In the genomic region with DNA sequence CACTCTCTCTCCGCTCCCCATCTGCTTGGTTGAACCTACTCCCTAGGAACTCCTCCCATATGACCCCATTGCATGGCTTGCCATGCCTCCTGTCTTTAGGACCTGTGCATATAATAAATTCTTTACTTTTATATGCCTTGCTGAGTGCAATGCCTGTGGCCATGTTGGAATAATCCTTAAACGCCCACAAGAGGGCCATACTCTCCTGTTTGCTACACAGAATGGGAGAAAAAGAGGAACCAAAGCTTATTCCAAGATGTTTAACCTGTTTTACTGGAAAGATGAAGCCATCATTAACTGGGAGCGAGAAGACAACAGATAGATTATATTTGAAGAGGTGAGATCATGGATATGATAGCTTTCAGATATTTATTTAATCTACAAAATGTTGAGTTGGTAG, we compare ENCODE assay signal across 12 cellular contexts.
DNase-seq lines count a peak whose midpoint lies in the region; ATAC-seq, FAIRE-seq and TF ChIP-seq lines count a peak whose summit lies in the region.
"Had no signal": no experiment of that assay in that cellular context is flagged by ENCODE, and none has a peak within 500 bp of the region (broad histone marks: within the 10 kb centered on the region; RNA-seq: fewer than 3 reads in every experiment).

No MANE protein-coding gene starts in this region.

- TF ChIP-seq EP300 in HepG2 (IDR thresholded peaks at IDR 0.05; ENCODE audit: low read depth in 2 of 2, low read length in 2 of 2) (no peak), HepG2 (CRISPR knock-in tag; IDR thresholded peaks at IDR 0.05; ENCODE audit: borderline replicate concordance) (no peak)

- H3K4me1 ChIP-seq in Caco-2 (no peaks in the 10 kb centered on the region), HepG2 (ENCODE audit: insufficient read depth, low read length) (no peaks in the 10 kb centered on the region)
- H3K4me1 ChIP-seq: gastroesophageal sphincter had no signal

- CTCF ChIA-PET in Caco-2 (lab: Charles Lee) (interaction anchor here (1.3 kb wide), 1 partner anchor 474 kb away, joined by 9 read pairs; no protein-coding TSS in a partner anchor), HepG2 (lab: Yijun Ruan, JAX; ENCODE audit: low intra/inter-chr PET ratio, low total read pairs) (no interaction called here)

- no peaks in the 10 kb centered on the region for H3K9me3 ChIP-seq in Caco-2
- no peaks in the 10 kb centered on the region for H3K9me3 ChIP-seq in WERI-Rb-1 (ENCODE audit: severe bottlenecking)
- peaks cover 73% of the 10 kb centered on the region for H3K9me3 ChIP-seq in HepG2 (ENCODE audit: low read length)
- H3K9me3 ChIP-seq: gastroesophageal sphincter had no signal

- H3K4me3 ChIP-seq in Caco-2 (ENCODE audit: low read depth, low read length) (no peak overlapping the region), WERI-Rb-1 (ENCODE audit: low read depth, low read length) (no peak overlapping the region), HepG2 (replicated peaks in 1 of 3; ENCODE audit: insufficient read depth in 1 of 3, low read depth in 2 of 3, low read length in 3 of 3) (no peak overlapping the region)
- H3K4me3 ChIP-seq: gastroesophageal sphincter had no signal

- H3K36me3 ChIP-seq in Caco-2 (ENCODE audit: control insufficient read depth, insufficient read depth, low read length) (no peaks in the 10 kb centered on the region), WERI-Rb-1 (no peaks in the 10 kb centered on the region), HepG2 (replicated peaks in 1 of 2; ENCODE audit: control insufficient read depth in 1 of 2, insufficient read depth in 2 of 2, low read length in 2 of 2) (no peaks in the 10 kb centered on the region)
- H3K36me3 ChIP-seq: gastroesophageal sphincter had no signal

- H3K4me2 ChIP-seq in HepG2 (ENCODE audit: low read depth, low read length), result no peak overlapping the region

- no peaks in the 10 kb centered on the region for H3K79me2 ChIP-seq in HepG2 (ENCODE audit: insufficient read depth, low read length)

- TF ChIP-seq POLR2A in HepG2 (IDR thresholded peaks at IDR 0.05; ENCODE audit: insufficient read depth in 1 of 2, low read depth in 2 of 2, low read length in 2 of 2), result no peak

- TF ChIP-seq RAD21 in HepG2 (CRISPR knock-in tag; IDR thresholded peaks at IDR 0.05), result no peak

- no peak overlapping the region for H3K27ac Mint-ChIP-seq in Caco-2 (ENCODE audit: unreplicated experiment)

- no peak overlapping the region for H3K4me3 Mint-ChIP-seq in Caco-2 (ENCODE audit: unreplicated experiment)

- BruUV-seq in Caco-2 (replicated peaks; lab: Mats Ljungman, UMichigan), result no TSS peak
- BruUV-seq in HepG2 (replicated peaks; lab: Mats Ljungman, UMichigan), result no TSS peak

- DNase-seq in Caco-2 (peak in 1 of 2 experiments; percentile 41), HT1080 (ENCODE audit: low read depth) (peak; percentile 15), WERI-Rb-1 (no peak), HepG2 (ENCODE audit: low spot score) (no peak), NCI-H128 (lab: John Stamatoyannopoulos, UW; ENCODE audit: unreplicated experiment) (no peak)
- DNase-seq: activated CD8-positive, alpha-beta memory T cell treated with anti-CD3 and anti-CD28 coated beads, Interleukin-2, amount 50 U/mL, for 4 hours; stimulated activated naive CD8-positive, alpha-beta T cell treated with anti-CD3 and anti-CD28 coated beads, Interleukin-15, Interleukin-2, amounts not matched to agents 100 U/mL and 50 U/mL, for 24 hours had no signal

- 7% methylated on average over 3 of the region's 3 CpGs for WGBS in HepG2 (ENCODE audit: low lambda C conversion rate)

- POLR2A ChIA-PET in Caco-2 (lab: Charles Lee), result no interaction called here
- POLR2A ChIA-PET in HepG2 (lab: Yijun Ruan, JAX), result no interaction called here

- ATAC-seq in HepG2, result no peak
- ATAC-seq in HG03520 (IDR thresholded peaks at IDR 0.05; ENCODE audit: unreplicated experiment), result no peak
- ATAC-seq in GM21390 (IDR thresholded peaks at IDR 0.05; ENCODE audit: unreplicated experiment), result no peak
- no peak for ATAC-seq in HG03439 (IDR thresholded peaks at IDR 0.05; ENCODE audit: unreplicated experiment)
- ATAC-seq: gastroesophageal sphincter; stimulated activated naive CD8-positive, alpha-beta T cell treated with anti-CD3 and anti-CD28 coated beads, Interleukin-15, Interleukin-2, amounts not matched to agents 100 U/mL and 50 U/mL, for 24 hours had no signal

- H4K20me1 ChIP-seq in HepG2 (ENCODE audit: insufficient read depth, low read length), result no peaks in the 10 kb centered on the region

- TF ChIP-seq CTCF in Caco-2 (IDR thresholded peaks at IDR 0.05; ENCODE audit: insufficient read depth in 1 of 2, low read depth in 1 of 2, low read length in 1 of 2, severe bottlenecking in 1 of 2, unreplicated experiment in 1 of 2), result peak; percentile 26 to 42
- 0 out of 2 replicates have a peak, but pooled peaks have one; percentile 18 for TF ChIP-seq CTCF in WERI-Rb-1 (IDR thresholded peaks at IDR 0.05; ENCODE audit: low read depth, low read length)
- no peak for TF ChIP-seq CTCF in HepG2 (CRISPR knock-in tag; IDR thresholded peaks at IDR 0.05)

- H2AFZ ChIP-seq in HepG2 (ENCODE audit: low read length), result no peak overlapping the region

- peaks cover 17% of the 10 kb centered on the region for H3K9me3 Mint-ChIP-seq in Caco-2 (ENCODE audit: unreplicated experiment)

- intact Hi-C loops in Caco-2 (cut with micrococcal nuclease; ENCODE audit: unreplicated experiment) (loop anchor here (1.0 to 5.0 kb wide), 5 partner anchors 250 to 982 kb away; no protein-coding TSS in a partner anchor), HepG2 (cut with micrococcal nuclease; ENCODE audit: unreplicated experiment) (loop anchor here (1.0 kb wide), 1 partner anchor 473 kb away; no protein-coding TSS in a partner anchor)

- peaks cover 9% of the 10 kb centered on the region for H3K4me1 Mint-ChIP-seq in Caco-2 (ENCODE audit: low read depth, unreplicated experiment)

- H3K27me3 ChIP-seq in Caco-2 (replicated peaks; ENCODE audit: control insufficient read depth, insufficient read depth, low read length) (no peaks in the 10 kb centered on the region), WERI-Rb-1 (ENCODE audit: insufficient read depth, low read depth, severe bottlenecking) (no peaks in the 10 kb centered on the region), HepG2 (ENCODE audit: control insufficient read depth in 1 of 2, insufficient read depth in 2 of 2, low read length in 2 of 2) (no peaks in the 10 kb centered on the region)
- H3K27me3 ChIP-seq: gastroesophageal sphincter had no signal

- no peaks in the 10 kb centered on the region for H3K27me3 Mint-ChIP-seq in Caco-2 (ENCODE audit: insufficient read depth, unreplicated experiment)

- no peak overlapping the region for H3K9ac ChIP-seq in HepG2 (ENCODE audit: insufficient read depth, low read depth, low read length)

- no peak for FAIRE-seq in HepG2 (lab: Jason Lieb, UNC)
- FAIRE-seq: astrocyte had no signal

- in situ Hi-C loops in HepG2 (cut with HindIII; ENCODE audit: extremely low pct_ligation_motif_present, low pct_unique_long_range_greater_than_20kb), result no loop called here

- H3K27ac ChIP-seq in WERI-Rb-1 (no peak overlapping the region), HepG2 (ENCODE audit: extremely low read length, insufficient read depth, low read length) (no peak overlapping the region)
- H3K27ac ChIP-seq: gastroesophageal sphincter had no signal

- no peaks in the 10 kb centered on the region for H3K36me3 Mint-ChIP-seq in Caco-2 (ENCODE audit: insufficient read depth, unreplicated experiment)

TF ChIP-seq in HepG2, 621 proteins besides CTCF, POLR2A, EP300 and RAD21:
- TF ChIP-seq ZNF382 (CRISPR knock-in tag; IDR thresholded peaks at IDR 0.05; ENCODE audit: borderline replicate concordance), result no peak
- TF ChIP-seq STAG1 (CRISPR knock-in tag; IDR thresholded peaks at IDR 0.05), result peak; percentile 28; the same call in 1 of the 2 replicates
